ENCODE assay signal across 9 cellular contexts in genomic region chr4:72295966-72296557, GRCh38.
DNase-seq lines count a peak whose midpoint lies in the region; ATAC-seq, FAIRE-seq and TF ChIP-seq lines count a peak whose summit lies in the region.
"Had no signal": no experiment of that assay in that cellular context is flagged by ENCODE, and none has a peak within 500 bp of the region (broad histone marks: within the 10 kb centered on the region; RNA-seq: fewer than 3 reads in every experiment).

No MANE protein-coding gene starts in this region.

- no peaks in the 10 kb centered on the region for H3K27me3 ChIP-seq in gastrocnemius medialis

- H3K9me3 ChIP-seq in gastrocnemius medialis = no peaks in the 10 kb centered on the region

- H3K27ac ChIP-seq in gastrocnemius medialis = no peak overlapping the region

- peak in 3 of 5 experiments; percentile 33 to 54 (median 33) for TF ChIP-seq CTCF in gastrocnemius medialis (IDR thresholded peaks at IDR 0.05 in 4 of 5, conservative IDR thresholded peaks at IDR 0.05 in 1 of 5)

- FAIRE-seq in TTC549 (lab: Jason Lieb, UNC) = peak; percentile 74

- in situ Hi-C loops in gastrocnemius medialis (cut with MboI; ENCODE audit: low sequenced_read_pairs in 4 of 4) = no loop called here

- ATAC-seq in GM19463 (IDR thresholded peaks at IDR 0.05; ENCODE audit: unreplicated experiment) (peak; percentile 65), gastrocnemius medialis (peak; percentile 46 to 65)
- ATAC-seq: naive thymus-derived CD4-positive, alpha-beta T cell had no signal

- no peak for TF ChIP-seq POLR2A in gastrocnemius medialis (IDR thresholded peaks at IDR 0.05)

- intact Hi-C loops in gastrocnemius medialis (cut with DNase I; ENCODE audit: low total_unique reads) = no loop called here

- DNase-seq in DMS153 treated with DMSO at 0.1 percent for 48 hours (lab: John Stamatoyannopoulos, UW; ENCODE audit: unreplicated experiment) = peak; percentile 54
- peak; percentile 22 for DNase-seq in Jurkat, Clone E6-1 (ENCODE audit: low read depth, low spot score)
- DNase-seq in glomerular visceral epithelial cell (ENCODE audit: extremely low spot score) = peak; percentile 53
- no peak for DNase-seq in gastrocnemius medialis
- no peak for DNase-seq in nucleus accumbens (lab: John Stamatoyannopoulos, UW)
- DNase-seq in T1000 (lab: John Stamatoyannopoulos, UW) = no peak

- H3K36me3 ChIP-seq in gastrocnemius medialis = no peaks in the 10 kb centered on the region

- H3K4me1 ChIP-seq in gastrocnemius medialis = no peaks in the 10 kb centered on the region

- H3K4me3 ChIP-seq in Jurkat, Clone E6-1 (ENCODE audit: low read length) = no peak overlapping the region
- no peak overlapping the region for H3K4me3 ChIP-seq in gastrocnemius medialis

Comparison
In these comparisons a context has a peak if more than half of its experiments do, and no peak if none do; other contexts are left out.
1. DNase-seq: peak in DMS153 treated with DMSO at 0.1 percent for 48 hours (single experiment), Jurkat, Clone E6-1 (single experiment) and glomerular visceral epithelial cell (single experiment); none in gastrocnemius medialis (0 of 2), nucleus accumbens (0 of 56) and T1000 (single experiment).